ENCODE assay signal across 19 cellular contexts in the genomic region with DNA sequence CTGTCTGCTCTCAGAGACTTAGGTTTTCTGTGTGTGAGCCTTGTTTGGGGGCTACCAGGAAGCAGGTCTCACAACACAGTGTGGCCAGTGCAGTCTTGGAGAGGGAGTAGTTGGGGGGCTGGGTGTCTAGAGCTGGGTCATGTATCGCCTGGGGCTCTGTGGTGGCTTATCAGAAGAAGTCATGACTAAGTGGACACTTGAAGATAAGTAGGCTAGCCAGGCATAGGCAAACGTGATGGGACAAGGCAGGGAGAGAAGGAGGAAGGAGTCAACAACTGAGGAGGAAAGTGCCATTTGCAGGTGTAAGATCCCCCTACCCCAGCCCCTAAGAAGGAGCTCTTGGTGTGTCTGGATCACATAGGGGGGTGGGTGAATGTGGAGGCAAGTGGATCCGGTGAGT.
"Had no signal": no experiment of that assay in that cellular context is flagged by ENCODE, and none has a peak within 500 bp of the region (broad histone marks: within the 10 kb centered on the region; RNA-seq: fewer than 3 reads in every experiment).

No MANE protein-coding gene starts in this region.

- H3K27ac Mint-ChIP-seq: activated naive CD4-positive, alpha-beta T cell treated with anti-CD3 and anti-CD28 coated beads, Interleukin-2, amount 50 U/mL, for 72 hours; activated T-helper 1 cell treated with anti-CD3 and anti-CD28 coated beads, Interleukin-12 subunit alpha, Interleukin-12 subunit beta, Interleukin-2, Interleukin-4 antibody, amounts not matched to agents 30 ng/mL and 10 ng/mL and 1 ng/mL, durations not matched to agents 14 hours and 24 hours and 36 hours; nephron progenitor cell; stimulated activated naive B cell treated with anti-CD40 and anti-IgM and Interleukin-4, amounts not matched to agents 10 μg/mL and 1 μg/mL and 100 μg/mL, for 72 hours had no signal

- H3K9me3 ChIP-seq: adrenal gland, sigmoid colon had no signal

- H3K27me3 Mint-ChIP-seq: stimulated activated naive B cell treated with anti-CD40 and anti-IgM and Interleukin-4, amounts not matched to agents 10 μg/mL and 1 μg/mL and 100 μg/mL, for 72 hours had no signal

- H3K27ac ChIP-seq: adrenal gland, sigmoid colon had no signal

- FAIRE-seq: astrocyte, bronchial epithelial cell had no signal

- ATAC-seq: activated naive CD4-positive, alpha-beta T cell treated with anti-CD3 and anti-CD28 coated beads, Interleukin-2, amount 50 U/mL, for 72 hours; stimulated activated naive B cell treated with anti-CD40 and anti-IgM and Interleukin-4, amounts not matched to agents 10 μg/mL and 1 μg/mL and 100 μg/mL, for 72 hours had no signal

- H3K4me1 ChIP-seq: adrenal gland, sigmoid colon had no signal

- H3K4me1 Mint-ChIP-seq: stimulated activated naive B cell treated with anti-CD40 and anti-IgM and Interleukin-4, amounts not matched to agents 10 μg/mL and 1 μg/mL and 100 μg/mL, for 72 hours had no signal

- H3K4me3 Mint-ChIP-seq: activated T-helper 1 cell treated with anti-CD3 and anti-CD28 coated beads, Interleukin-12 subunit alpha, Interleukin-12 subunit beta, Interleukin-2, Interleukin-4 antibody, amounts not matched to agents 30 ng/mL and 10 ng/mL and 1 ng/mL, durations not matched to agents 14 hours and 24 hours and 36 hours; nephron progenitor cell; stimulated activated naive B cell treated with anti-CD40 and anti-IgM and Interleukin-4, amounts not matched to agents 10 μg/mL and 1 μg/mL and 100 μg/mL, for 72 hours had no signal

- H3K36me3 Mint-ChIP-seq: activated naive CD4-positive, alpha-beta T cell treated with anti-CD3 and anti-CD28 coated beads, Interleukin-2, amount 50 U/mL, for 72 hours; stimulated activated naive B cell treated with anti-CD40 and anti-IgM and Interleukin-4, amounts not matched to agents 10 μg/mL and 1 μg/mL and 100 μg/mL, for 72 hours had no signal

- DNase-seq: activated CD4-positive, alpha-beta T cell treated with anti-CD3 and anti-CD28 coated beads, Interleukin-2, amount 50 U/mL, for 48 hours; activated gamma-delta T cell treated with Interleukin-2 at 50 U/mL for 16 hours; activated T-cell treated with anti-CD3 and anti-CD28 coated beads for 4 hours; adrenal gland; dermis blood vessel endothelial cell; effector memory CD4-positive, alpha-beta T cell; foreskin fibroblast; hippocampal formation; islet precursor cell; nephron progenitor cell; occipital lobe; sigmoid colon; stimulated activated naive B cell treated with anti-CD40 and anti-IgM and Interleukin-4, amounts not matched to agents 10 μg/mL and 1 μg/mL and 100 μg/mL, for 72 hours; T-helper 1 cell; T1000 had no signal

- H3K27me3 ChIP-seq: adrenal gland, sigmoid colon had no signal

- H3K36me3 ChIP-seq: adrenal gland, sigmoid colon had no signal

- H3K9me3 Mint-ChIP-seq: activated T-helper 1 cell treated with anti-CD3 and anti-CD28 coated beads, Interleukin-12 subunit alpha, Interleukin-12 subunit beta, Interleukin-2, Interleukin-4 antibody, amounts not matched to agents 30 ng/mL and 10 ng/mL and 1 ng/mL, durations not matched to agents 14 hours and 24 hours and 36 hours; nephron progenitor cell had no signal

- H3K4me3 ChIP-seq: adrenal gland, sigmoid colon had no signal
